In genomic region chr5:87944553-87945320, GRCh38 we compare ENCODE assay signal across 9 cellular contexts.
DNase-seq lines count a peak whose midpoint lies in the region; TF ChIP-seq lines count a peak whose summit lies in the region.
"Had no signal": no experiment of that assay in that cellular context is flagged by ENCODE, and none has a peak within 500 bp of the region (broad histone marks: within the 10 kb centered on the region; RNA-seq: fewer than 3 reads in every experiment).

No MANE protein-coding gene starts in this region.

- H3K27me3 ChIP-seq in right atrium auricular region (no peaks in the 10 kb centered on the region), hepatocyte (no peaks in the 10 kb centered on the region)

- H3K9me3 ChIP-seq in right atrium auricular region (no peaks in the 10 kb centered on the region), hepatocyte (ENCODE audit: low read depth) (no peaks in the 10 kb centered on the region)

- H3K36me3 ChIP-seq in right atrium auricular region (no peaks in the 10 kb centered on the region), hepatocyte (replicated peaks; ENCODE audit: insufficient read depth, low read depth) (no peaks in the 10 kb centered on the region)

- no peaks in the 10 kb centered on the region for H3K27me3 Mint-ChIP-seq in Calu3 (ENCODE audit: unreplicated experiment)

- CTCF ChIA-PET in Calu3 (lab: Charles Lee) = no interaction called here

- no peaks in the 10 kb centered on the region for H4K20me1 ChIP-seq in hepatocyte (ENCODE audit: insufficient read depth, poor library complexity, severe bottlenecking)

- WGBS in hepatocyte (ENCODE audit: low lambda C conversion rate, missing lambda C conversion rate) = 29% methylated on average over 9 of the region's 9 CpGs

- no TSS peak for BruUV-seq in Calu3 (replicated peaks; lab: Mats Ljungman, UMichigan)

- H3K4me3 ChIP-seq in right atrium auricular region (no peak overlapping the region), hepatocyte (no peak overlapping the region)

- TF ChIP-seq CTCF in right atrium auricular region (IDR thresholded peaks at IDR 0.05) (no peak), hepatocyte (IDR thresholded peaks at IDR 0.05; ENCODE audit: poor library complexity) (no peak), Calu3 (IDR thresholded peaks at IDR 0.05; ENCODE audit: unreplicated experiment) (no peak)

- peak; percentile 29 for DNase-seq in NCI-H1417 treated with DMSO at 0.1 percent for 48 hours (lab: John Stamatoyannopoulos, UW)
- peak; percentile 10 for DNase-seq in SHP77 treated with DMSO at 0.1 percent for 48 hours (lab: John Stamatoyannopoulos, UW)
- peak; percentile 60 for DNase-seq in right atrium auricular region (ENCODE audit: low spot score)
- peak; percentile 97 for DNase-seq in putamen (ENCODE audit: low spot score)
- no peak for DNase-seq in hepatocyte (ENCODE audit: low spot score)
- DNase-seq in cortex of kidney (lab: John Stamatoyannopoulos, UW) = no peak
- no peak for DNase-seq in Calu3
- no peak for DNase-seq in activated naive CD4-positive, alpha-beta T cell (lab: John Stamatoyannopoulos, UW)
- DNase-seq: NCI-H1436 treated with DMSO at 0.1 percent for 48 hours had no signal

- no peaks in the 10 kb centered on the region for H3K9me2 ChIP-seq in hepatocyte (replicated peaks; ENCODE audit: insufficient read depth)

- intact Hi-C loops in Calu3 (cut with micrococcal nuclease; ENCODE audit: unreplicated experiment) = no loop called here

- no peaks in the 10 kb centered on the region for H3K9me3 Mint-ChIP-seq in Calu3 (ENCODE audit: low read depth, unreplicated experiment)

- no peaks in the 10 kb centered on the region for H3K4me1 Mint-ChIP-seq in Calu3 (ENCODE audit: low read depth, unreplicated experiment)

- H3K79me2 ChIP-seq in hepatocyte = no peaks in the 10 kb centered on the region

- no peak overlapping the region for H3K27ac Mint-ChIP-seq in Calu3 (ENCODE audit: unreplicated experiment)

- no peaks in the 10 kb centered on the region for H3K36me3 Mint-ChIP-seq in Calu3 (ENCODE audit: insufficient read depth, unreplicated experiment)

- no peak overlapping the region for H3K4me3 Mint-ChIP-seq in Calu3 (ENCODE audit: low read depth, unreplicated experiment)

- H3K27ac ChIP-seq in right atrium auricular region (no peak overlapping the region), hepatocyte (no peak overlapping the region)

- no peak overlapping the region for H3K4me2 ChIP-seq in hepatocyte

- no peak overlapping the region for H2AFZ ChIP-seq in hepatocyte

- H3K4me1 ChIP-seq in right atrium auricular region (peaks cover 0 to 10% of the 10 kb centered on the region in 2 donors), hepatocyte (ENCODE audit: insufficient read depth) (no peaks in the 10 kb centered on the region)

Comparison
In these comparisons a context has a peak if more than half of its experiments do, and no peak if none do; other contexts are left out.
1. DNase-seq: peak in NCI-H1417 treated with DMSO at 0.1 percent for 48 hours (single experiment), SHP77 treated with DMSO at 0.1 percent for 48 hours (single experiment), right atrium auricular region (single experiment) and putamen (single experiment); none in hepatocyte (single experiment), cortex of kidney (single experiment), Calu3 (single experiment) and activated naive CD4-positive, alpha-beta T cell (0 of 4).